Comparison of ENCODE assay signal across 8 cellular contexts in genomic region chr9:70421272-70422180, GRCh38. TPM values are rescaled to one million over a fixed set of nuclear protein-coding genes. Genes with fewer than 3 reads are reported as not detected.
A peak's percentile ranks its signal among the peaks of the same experiment; 100 is the strongest.
DNase-seq lines count a peak whose midpoint lies in the region; ATAC-seq and TF ChIP-seq lines count a peak whose summit lies in the region.

No MANE protein-coding gene starts in this region.

- H3K27ac Mint-ChIP-seq in activated CD4-positive, alpha-beta T cell treated with anti-CD3 and anti-CD28 coated beads, Interleukin-2, amount 10 ng/mL, durations not matched to agents 24 days and 14 days, result peak overlapping the region; percentile 97
- H3K27ac Mint-ChIP-seq in endothelial cell (ENCODE audit: unreplicated experiment), result peak overlapping the region; percentile 86

- H3K4me1 Mint-ChIP-seq in activated CD4-positive, alpha-beta T cell treated with anti-CD3 and anti-CD28 coated beads, Interleukin-2, amount 10 ng/mL, durations not matched to agents 24 days and 14 days, result peaks cover 40% of the 10 kb centered on the region
- peaks cover 19% of the 10 kb centered on the region for H3K4me1 Mint-ChIP-seq in endothelial cell (ENCODE audit: unreplicated experiment)

- TF ChIP-seq CTCF in heart right ventricle (IDR thresholded peaks at IDR 0.05) (no peak), endothelial cell (IDR thresholded peaks at IDR 0.05; ENCODE audit: unreplicated experiment) (no peak)

- H3K36me3 ChIP-seq in heart right ventricle (no peaks in the 10 kb centered on the region), neuron (ENCODE audit: insufficient read depth, low read length) (no peaks in the 10 kb centered on the region), urinary bladder (ENCODE audit: insufficient read depth) (no peaks in the 10 kb centered on the region)

- H3K4me3 ChIP-seq in heart right ventricle (peak overlapping the region in 9 of 10 donors; percentile 45 to 71 (median 64)), neuron (ENCODE audit: low read length) (peak overlapping the region; percentile 57), urinary bladder (ENCODE audit: low read depth, low read length) (no peak overlapping the region)

- no peaks in the 10 kb centered on the region for H3K9me3 Mint-ChIP-seq in activated CD4-positive, alpha-beta T cell treated with anti-CD3 and anti-CD28 coated beads, Interleukin-2, amount 10 ng/mL, durations not matched to agents 24 days and 14 days
- H3K9me3 Mint-ChIP-seq in endothelial cell (ENCODE audit: unreplicated experiment), result no peaks in the 10 kb centered on the region

- H3K27me3 ChIP-seq in heart right ventricle (no peaks in the 10 kb centered on the region), neuron (ENCODE audit: insufficient read depth, low read length) (peaks cover 23% of the 10 kb centered on the region)

- peak overlapping the region; percentile 95 to 100 (median 100) for H3K27ac ChIP-seq in heart right ventricle
- peak overlapping the region; percentile 82 for H3K27ac ChIP-seq in urinary bladder (ENCODE audit: low read depth)

- H3K4me1 ChIP-seq in heart right ventricle (peaks cover 16 to 55% (median 43%) of the 10 kb centered on the region in 9 donors), neuron (ENCODE audit: insufficient read depth, low read length) (peaks cover 21% of the 10 kb centered on the region), urinary bladder (ENCODE audit: insufficient read depth) (no peaks in the 10 kb centered on the region)

- H3K27me3 Mint-ChIP-seq in activated CD4-positive, alpha-beta T cell treated with anti-CD3 and anti-CD28 coated beads, Interleukin-2, amount 10 ng/mL, durations not matched to agents 24 days and 14 days, result no peaks in the 10 kb centered on the region
- H3K27me3 Mint-ChIP-seq in endothelial cell (ENCODE audit: unreplicated experiment), result peaks cover 16% of the 10 kb centered on the region

- 22% methylated on average over 9 of the region's 9 CpGs for WGBS in heart right ventricle, 2 donors
- WGBS in urinary bladder, result 40% methylated on average over 9 of the region's 9 CpGs

- ATAC-seq in heart right ventricle (no peak), Right ventricle myocardium inferior (no peak), HG03469 (IDR thresholded peaks at IDR 0.05; ENCODE audit: unreplicated experiment) (no peak), GM19035 (IDR thresholded peaks at IDR 0.05; ENCODE audit: unreplicated experiment) (no peak)

- intact Hi-C loops in heart right ventricle (cut with DNase I) (loop anchor here in 9 of 10 donors (2.0 to 10.0 kb wide), 8 partner anchors 17 to 181 kb away; partner anchors contain the start of gene SMC5 (in 1 of the 9)), Right ventricle myocardium inferior (cut with DNase I) (loop anchor here (2.0 to 5.0 kb wide), 2 partner anchors 17 to 156 kb away; no protein-coding TSS in a partner anchor)
- intact Hi-C loops in activated CD4-positive, alpha-beta T cell treated with anti-CD3 and anti-CD28 coated beads, Interleukin-2, amount 10 ng/mL, durations not matched to agents 24 days and 14 days (cut with micrococcal nuclease), result loop anchor here (1.0 to 5.0 kb wide), 3 partner anchors 15 to 162 kb away; no protein-coding TSS in a partner anchor

- H3K4me3 Mint-ChIP-seq in activated CD4-positive, alpha-beta T cell treated with anti-CD3 and anti-CD28 coated beads, Interleukin-2, amount 10 ng/mL, durations not matched to agents 24 days and 14 days, result peak overlapping the region; percentile 89
- H3K4me3 Mint-ChIP-seq in endothelial cell (ENCODE audit: unreplicated experiment), result peak overlapping the region; percentile 95

- no peaks in the 10 kb centered on the region for H3K9me3 ChIP-seq in heart right ventricle
- no peaks in the 10 kb centered on the region for H3K9me3 ChIP-seq in neuron (ENCODE audit: low read length)

- DNase-seq in heart right ventricle (peak in 1 of 2 donors; percentile 42), Right ventricle myocardium inferior (ENCODE audit: missing footprints) (no peak), endothelial cell (ENCODE audit: low spot score) (no peak)
- DNase-seq in activated CD4-positive, alpha-beta T cell treated with anti-CD3 and anti-CD28 coated beads, Interleukin-2, amount 10 ng/mL, durations not matched to agents 24 days and 14 days, result peak; percentile 73

- peak overlapping the region; percentile 88 for H2AFZ ChIP-seq in neuron (ENCODE audit: low read depth, low read length)

- no peaks in the 10 kb centered on the region for H3K36me3 Mint-ChIP-seq in activated CD4-positive, alpha-beta T cell treated with anti-CD3 and anti-CD28 coated beads, Interleukin-2, amount 10 ng/mL, durations not matched to agents 24 days and 14 days (ENCODE audit: low read depth)
- H3K36me3 Mint-ChIP-seq in endothelial cell (ENCODE audit: low read depth, unreplicated experiment), result no peaks in the 10 kb centered on the region

RNA-seq across cellular contexts. Expression of gene KLF9, which starts 7.1 kb away (rescaled TPM):
- total RNA-seq in heart right ventricle, result 10 to 100 TPM; 27.3 to 67.4 (median 41.1) TPM
- 10 to 100 TPM; 27.7 to 31.9 TPM for polyA plus RNA-seq in heart right ventricle
- 52.6 TPM for total RNA-seq in Right ventricle myocardium inferior
- 16.3 and 16.5 TPM in 2 replicates for total RNA-seq in activated CD4-positive, alpha-beta T cell treated with anti-CD3 and anti-CD28 coated beads, Interleukin-2, amount 10 ng/mL, durations not matched to agents 24 days and 14 days
- total RNA-seq in endothelial cell (ENCODE audit: unreplicated experiment), result 0.87 TPM
- total RNA-seq in urinary bladder, result 15.4 TPM
- 97.7 TPM for polyA plus RNA-seq in urinary bladder
